1 cellular context compared by ENCODE assay signal in genomic region chr6:158042245-158042798, GRCh38.
TF ChIP-seq lines count a peak whose summit lies in the region.

No MANE protein-coding gene starts in this region.

TF ChIP-seq in K562, 482 proteins besides CTCF, POLR2A, EP300 and RAD21 (continued from another document and continues in another):
- TF ChIP-seq, protein P1, sequence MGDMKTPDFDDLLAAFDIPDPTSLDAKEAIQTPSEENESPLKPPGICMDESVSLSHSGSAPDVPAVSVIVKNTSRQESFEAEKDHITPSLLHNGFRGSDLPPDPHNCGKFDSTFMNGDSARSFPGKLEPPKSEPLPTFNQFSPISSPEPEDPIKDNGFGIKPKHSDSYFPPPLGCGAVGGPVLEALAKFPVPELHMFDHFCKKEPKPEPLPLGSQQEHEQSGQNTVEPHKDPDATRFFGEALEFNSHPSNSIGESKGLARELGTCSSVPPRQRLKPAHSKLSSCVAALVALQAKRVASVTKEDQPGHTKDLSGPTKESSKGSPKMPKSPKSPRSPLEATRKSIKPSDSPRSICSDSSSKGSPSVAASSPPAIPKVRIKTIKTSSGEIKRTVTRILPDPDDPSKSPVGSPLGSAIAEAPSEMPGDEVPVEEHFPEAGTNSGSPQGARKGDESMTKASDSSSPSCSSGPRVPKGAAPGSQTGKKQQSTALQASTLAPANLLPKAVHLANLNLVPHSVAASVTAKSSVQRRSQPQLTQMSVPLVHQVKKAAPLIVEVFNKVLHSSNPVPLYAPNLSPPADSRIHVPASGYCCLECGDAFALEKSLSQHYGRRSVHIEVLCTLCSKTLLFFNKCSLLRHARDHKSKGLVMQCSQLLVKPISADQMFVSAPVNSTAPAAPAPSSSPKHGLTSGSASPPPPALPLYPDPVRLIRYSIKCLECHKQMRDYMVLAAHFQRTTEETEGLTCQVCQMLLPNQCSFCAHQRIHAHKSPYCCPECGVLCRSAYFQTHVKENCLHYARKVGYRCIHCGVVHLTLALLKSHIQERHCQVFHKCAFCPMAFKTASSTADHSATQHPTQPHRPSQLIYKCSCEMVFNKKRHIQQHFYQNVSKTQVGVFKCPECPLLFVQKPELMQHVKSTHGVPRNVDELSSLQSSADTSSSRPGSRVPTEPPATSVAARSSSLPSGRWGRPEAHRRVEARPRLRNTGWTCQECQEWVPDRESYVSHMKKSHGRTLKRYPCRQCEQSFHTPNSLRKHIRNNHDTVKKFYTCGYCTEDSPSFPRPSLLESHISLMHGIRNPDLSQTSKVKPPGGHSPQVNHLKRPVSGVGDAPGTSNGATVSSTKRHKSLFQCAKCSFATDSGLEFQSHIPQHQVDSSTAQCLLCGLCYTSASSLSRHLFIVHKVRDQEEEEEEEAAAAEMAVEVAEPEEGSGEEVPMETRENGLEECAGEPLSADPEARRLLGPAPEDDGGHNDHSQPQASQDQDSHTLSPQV (IDR thresholded peaks at IDR 0.05): peak; percentile 95
- peak; percentile 47; the same call in 1 of the 2 replicates for TF ChIP-seq BACH1 (tag; IDR thresholded peaks at IDR 0.05)
- peak; percentile 82 for TF ChIP-seq ARID1B (IDR thresholded peaks at IDR 0.05)
- TF ChIP-seq ZKSCAN8 (CRISPR knock-in tag; IDR thresholded peaks at IDR 0.05): peak; percentile 43; the same call in 1 of the 2 replicates
- 0 out of 2 replicates have a peak, but pooled peaks have one; percentile 11 for TF ChIP-seq MBD2 (IDR thresholded peaks at IDR 0.05; ENCODE audit: borderline replicate concordance, low read depth)
- TF ChIP-seq ZNF639 (CRISPR knock-in tag; conservative IDR thresholded peaks at IDR 0.05 in 1 of 2, IDR thresholded peaks at IDR 0.05 in 1 of 2): peak in 1 of 2 experiments; percentile 86; a peak in 2 of 4 replicates
- peak in 1 of 2 experiments; percentile 26 for TF ChIP-seq AFF1 (IDR thresholded peaks at IDR 0.05; ENCODE audit: low read depth in 1 of 2, partially characterized antibody in 2 of 2)
- no peak for TF ChIP-seq AFF4 (CRISPR knock-in tag; IDR thresholded peaks at IDR 0.05)
- TF ChIP-seq NFRKB (IDR thresholded peaks at IDR 0.05; ENCODE audit: low read depth): no peak
- peak; percentile 21; the same call in 1 of the 2 replicates for TF ChIP-seq BCOR (IDR thresholded peaks at IDR 0.05)
- no peak for TF ChIP-seq RBM25 (IDR thresholded peaks at IDR 0.05; ENCODE audit: low read depth, low read length, severe bottlenecking)
- 0 out of 2 replicates have a peak, but pooled peaks have one; percentile 36 for TF ChIP-seq CREB1 (IDR thresholded peaks at IDR 0.05)
- peak; percentile 44; the same call in 1 of the 2 replicates for TF ChIP-seq CREB1 (CRISPR knock-in tag; IDR thresholded peaks at IDR 0.05)
- peak; percentile 77 for TF ChIP-seq ZFX (CRISPR knock-in tag; IDR thresholded peaks at IDR 0.05)
- peak; percentile 19; the same call in 1 of the 2 replicates for TF ChIP-seq TEAD4 (IDR thresholded peaks at IDR 0.05; ENCODE audit: low read length)
- no peak for TF ChIP-seq TEAD4 (CRISPR knock-in tag; IDR thresholded peaks at IDR 0.05; ENCODE audit: borderline replicate concordance)
- TF ChIP-seq ZNF324 (CRISPR knock-in tag; IDR thresholded peaks at IDR 0.05): no peak
- TF ChIP-seq RBBP5 (IDR thresholded peaks at IDR 0.05; ENCODE audit: borderline replicate concordance, insufficient read depth, low read length, poor library complexity, severe bottlenecking): peak; percentile 53
- no peak for TF ChIP-seq ETS1 (conservative IDR thresholded peaks at IDR 0.05; ENCODE audit: control insufficient read depth, low read depth, low read length)
- TF ChIP-seq L3MBTL2 (IDR thresholded peaks at IDR 0.05): peak; percentile 75
- no peak for TF ChIP-seq PKNOX1 (IDR thresholded peaks at IDR 0.05)
- no peak for TF ChIP-seq IFI16 (CRISPR knock-in tag; IDR thresholded peaks at IDR 0.05)
- TF ChIP-seq SREBF2 (CRISPR knock-in tag; IDR thresholded peaks at IDR 0.05): no peak
- TF ChIP-seq, protein P2, sequence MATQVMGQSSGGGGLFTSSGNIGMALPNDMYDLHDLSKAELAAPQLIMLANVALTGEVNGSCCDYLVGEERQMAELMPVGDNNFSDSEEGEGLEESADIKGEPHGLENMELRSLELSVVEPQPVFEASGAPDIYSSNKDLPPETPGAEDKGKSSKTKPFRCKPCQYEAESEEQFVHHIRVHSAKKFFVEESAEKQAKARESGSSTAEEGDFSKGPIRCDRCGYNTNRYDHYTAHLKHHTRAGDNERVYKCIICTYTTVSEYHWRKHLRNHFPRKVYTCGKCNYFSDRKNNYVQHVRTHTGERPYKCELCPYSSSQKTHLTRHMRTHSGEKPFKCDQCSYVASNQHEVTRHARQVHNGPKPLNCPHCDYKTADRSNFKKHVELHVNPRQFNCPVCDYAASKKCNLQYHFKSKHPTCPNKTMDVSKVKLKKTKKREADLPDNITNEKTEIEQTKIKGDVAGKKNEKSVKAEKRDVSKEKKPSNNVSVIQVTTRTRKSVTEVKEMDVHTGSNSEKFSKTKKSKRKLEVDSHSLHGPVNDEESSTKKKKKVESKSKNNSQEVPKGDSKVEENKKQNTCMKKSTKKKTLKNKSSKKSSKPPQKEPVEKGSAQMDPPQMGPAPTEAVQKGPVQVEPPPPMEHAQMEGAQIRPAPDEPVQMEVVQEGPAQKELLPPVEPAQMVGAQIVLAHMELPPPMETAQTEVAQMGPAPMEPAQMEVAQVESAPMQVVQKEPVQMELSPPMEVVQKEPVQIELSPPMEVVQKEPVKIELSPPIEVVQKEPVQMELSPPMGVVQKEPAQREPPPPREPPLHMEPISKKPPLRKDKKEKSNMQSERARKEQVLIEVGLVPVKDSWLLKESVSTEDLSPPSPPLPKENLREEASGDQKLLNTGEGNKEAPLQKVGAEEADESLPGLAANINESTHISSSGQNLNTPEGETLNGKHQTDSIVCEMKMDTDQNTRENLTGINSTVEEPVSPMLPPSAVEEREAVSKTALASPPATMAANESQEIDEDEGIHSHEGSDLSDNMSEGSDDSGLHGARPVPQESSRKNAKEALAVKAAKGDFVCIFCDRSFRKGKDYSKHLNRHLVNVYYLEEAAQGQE (CRISPR knock-in tag; IDR thresholded peaks at IDR 0.05; ENCODE audit: low read depth): peak; percentile 48; the same call in 1 of the 2 replicates
- peak; percentile 21; the same call in 1 of the 2 replicates for TF ChIP-seq NFE2 (IDR thresholded peaks at IDR 0.05; ENCODE audit: low read depth)
- peak; percentile 62 for TF ChIP-seq ATF7 (IDR thresholded peaks at IDR 0.05)
- TF ChIP-seq SMARCA4 (IDR thresholded peaks at IDR 0.05): peak; percentile 86
- peak; percentile 92 for TF ChIP-seq CCNT2 (IDR thresholded peaks at IDR 0.05; ENCODE audit: borderline replicate concordance, extremely low read depth, insufficient read length, low read depth, low read length)
- TF ChIP-seq STAG1 (CRISPR knock-in tag; IDR thresholded peaks at IDR 0.05; ENCODE audit: borderline replicate concordance): no peak
- TF ChIP-seq TFAP4 (CRISPR knock-in tag; IDR thresholded peaks at IDR 0.05; ENCODE audit: borderline replicate concordance): peak; percentile 74
- no peak for TF ChIP-seq ZBTB26 (CRISPR knock-in tag; IDR thresholded peaks at IDR 0.05)
